ENCODE assay signal across 11 cellular contexts in genomic region chr12:117999806-118000205, GRCh38. TPM values are rescaled to one million over a fixed set of nuclear protein-coding genes. Genes with fewer than 3 reads are reported as not detected.
DNase-seq lines count a peak whose midpoint lies in the region; ATAC-seq, FAIRE-seq and TF ChIP-seq lines count a peak whose summit lies in the region.
"Not testable (repeated sequence)": the region's sequence is repeated elsewhere in the genome, so short reads cannot be mapped to it uniquely, and the experiment has no call there.
"Had no signal": no experiment of that assay in that cellular context is flagged by ENCODE, and none has a peak within 500 bp of the region (broad histone marks: within the 10 kb centered on the region; RNA-seq: fewer than 3 reads in every experiment).

No MANE protein-coding gene starts in this region.

- DNase-seq in T-helper 2 cell treated with Interferon-gamma antibody and Interleukin-4, amounts not matched to agents 5 μg/mL and 100 μg/mL, for 36 hours (ENCODE audit: low spot score), result peak; percentile 5
- peak; percentile 19 for DNase-seq in activated CD4-positive, alpha-beta T cell treated with anti-CD3 and anti-CD28 coated beads for 48 hours
- DNase-seq in activated T-cell treated with anti-CD3 and anti-CD28 coated beads for 24 hours (ENCODE audit: low read depth), result peak; percentile 1
- peak; percentile 16 for DNase-seq in activated naive CD4-positive, alpha-beta T cell treated with Interleukin-2 at 50 U/mL for 16 hours
- DNase-seq in K562 (ENCODE audit: extremely low read depth in 1 of 4, low spot score in 3 of 4); trophoblast cell: not testable (repeated sequence)
- DNase-seq in stimulated activated CD4-positive, alpha-beta T cell treated with anti-CD3 and anti-CD28 coated beads, Interleukin-2, amount 100 ng/mL, for 24 hours, result peak; percentile 6 to 20
- DNase-seq in stimulated activated naive CD8-positive, alpha-beta T cell treated with anti-CD3 and anti-CD28 coated beads, Interleukin-15, Interleukin-2, amounts not matched to agents 100 U/mL and 50 U/mL, for 24 hours, result peak; percentile 10

- not testable (repeated sequence) for H3K4ac ChIP-seq in trophoblast cell (ENCODE audit: low read depth, low read length)

- not testable (repeated sequence) for H2BK12ac ChIP-seq in trophoblast cell (ENCODE audit: low read length)

- H3K4me1 ChIP-seq in K562 (replicated peaks in 1 of 2; ENCODE audit: control insufficient read depth in 2 of 2, insufficient read depth in 2 of 2, low read length in 2 of 2); trophoblast cell (ENCODE audit: control insufficient read depth in 1 of 2, insufficient read depth in 2 of 2, low read length in 2 of 2): not testable (repeated sequence)

- not testable (repeated sequence) for TF ChIP-seq EP300 in K562 (IDR thresholded peaks at IDR 0.05; ENCODE audit: low read length)

- H3K4me1 Mint-ChIP-seq in T-helper 2 cell treated with Interferon-gamma antibody and Interleukin-4, amounts not matched to agents 5 μg/mL and 100 μg/mL, for 36 hours (ENCODE audit: low read depth), result not testable (repeated sequence)

- TF ChIP-seq POLR2A in K562 (conservative IDR thresholded peaks at IDR 0.05), result not testable (repeated sequence)

- H2AK5ac ChIP-seq in trophoblast cell (ENCODE audit: low read length), result not testable (repeated sequence)

- not testable (repeated sequence) for H2BK5ac ChIP-seq in trophoblast cell (ENCODE audit: low read depth, low read length, poor library complexity)

- not testable (repeated sequence) for TF ChIP-seq CTCF in K562 (IDR thresholded peaks at IDR 0.05 in 2 of 3, conservative IDR thresholded peaks at IDR 0.05 in 1 of 3; ENCODE audit: insufficient read depth in 2 of 3, low read depth in 1 of 3, low read length in 3 of 3)

- not testable (repeated sequence) for H3K4me3 Mint-ChIP-seq in T-helper 2 cell treated with Interferon-gamma antibody and Interleukin-4, amounts not matched to agents 5 μg/mL and 100 μg/mL, for 36 hours

- not testable (repeated sequence) for H3K36me3 Mint-ChIP-seq in T-helper 2 cell treated with Interferon-gamma antibody and Interleukin-4, amounts not matched to agents 5 μg/mL and 100 μg/mL, for 36 hours (ENCODE audit: low read depth)

- intact Hi-C loops in K562 (cut with micrococcal nuclease), result not testable (repeated sequence)

- not testable (repeated sequence) for H3K4me3 ChIP-seq in K562
- H3K4me3 ChIP-seq in trophoblast cell (ENCODE audit: low read depth, low read length), result peak overlapping the region; percentile 35

- H2AFZ ChIP-seq in K562 (ENCODE audit: low read depth, low read length), result peak overlapping the region; percentile 66; the same call in 1 of the 2 replicates
- H2AFZ ChIP-seq in trophoblast cell (ENCODE audit: insufficient read depth, low read length, poor library complexity), result not testable (repeated sequence)

- not testable (repeated sequence) for H4K12ac ChIP-seq in trophoblast cell (ENCODE audit: low read depth, low read length)

- H3K23ac ChIP-seq in trophoblast cell (ENCODE audit: low read length), result not testable (repeated sequence)

- H3K27me3 ChIP-seq in K562 (ENCODE audit: control insufficient read depth in 2 of 2, insufficient read depth in 2 of 2, low read length in 2 of 2); trophoblast cell (ENCODE audit: insufficient read depth, low read length): not testable (repeated sequence)

- TF ChIP-seq RAD21 in K562 (CRISPR knock-in tag; conservative IDR thresholded peaks at IDR 0.05 in 1 of 2, IDR thresholded peaks at IDR 0.05 in 1 of 2), result not testable (repeated sequence)

- not testable (repeated sequence) for H3K9me1 ChIP-seq in K562 (ENCODE audit: control insufficient read depth, insufficient read depth, low read length)

- H2BK120ac ChIP-seq in trophoblast cell (ENCODE audit: insufficient read depth, low read length, poor library complexity), result not testable (repeated sequence)

- H3K27ac ChIP-seq in K562 (ENCODE audit: extremely low read depth, low read depth, low read length); trophoblast cell (ENCODE audit: low read depth, low read length): not testable (repeated sequence)

- 0% methylated on average over 2 of the region's 2 CpGs for WGBS in K562 (ENCODE audit: insufficient coverage, low coverage, missing lambda C conversion rate)
- WGBS in trophoblast cell (ENCODE audit: extremely low coverage, insufficient coverage, insufficient read length), result no CpG with 5 or more reads among the region's 2 CpGs

- not testable (repeated sequence) for H3K18ac ChIP-seq in trophoblast cell (ENCODE audit: low read length)

- in situ Hi-C loops in K562 (cut with MboI), result not testable (repeated sequence)

- H3K14ac ChIP-seq in trophoblast cell (ENCODE audit: low read length), result not testable (repeated sequence)

- not testable (repeated sequence) for H3K27ac Mint-ChIP-seq in T-helper 2 cell treated with Interferon-gamma antibody and Interleukin-4, amounts not matched to agents 5 μg/mL and 100 μg/mL, for 36 hours

- H3K9ac ChIP-seq in K562 (ENCODE audit: insufficient read depth in 1 of 2, low read depth in 2 of 2, low read length in 2 of 2); trophoblast cell (ENCODE audit: low read length): not testable (repeated sequence)

- H4K8ac ChIP-seq in trophoblast cell (ENCODE audit: low read depth, low read length), result not testable (repeated sequence)

- not testable (repeated sequence) for FAIRE-seq in K562 (lab: Jason Lieb, UNC)

- CTCF ChIA-PET in K562 (lab: Yijun Ruan, JAX; ENCODE audit: low intra/inter-chr PET ratio), result not testable (repeated sequence)

- not testable (repeated sequence) for H4K20me1 ChIP-seq in K562 (replicated peaks; ENCODE audit: control insufficient read depth, insufficient read depth, low read length)

- H3K79me1 ChIP-seq in trophoblast cell (ENCODE audit: low read length), result not testable (repeated sequence)

- BruUV-seq in K562 (replicated peaks; lab: Mats Ljungman, UMichigan), result not testable (repeated sequence)

- H3K9me3 Mint-ChIP-seq in T-helper 2 cell treated with Interferon-gamma antibody and Interleukin-4, amounts not matched to agents 5 μg/mL and 100 μg/mL, for 36 hours, result not testable (repeated sequence)

- H3K9me3 ChIP-seq in K562 (replicated peaks; ENCODE audit: control insufficient read depth, insufficient read depth, low read depth, low read length); trophoblast cell (ENCODE audit: insufficient read depth, low read depth, low read length): not testable (repeated sequence)

- H3K27me3 Mint-ChIP-seq in T-helper 2 cell treated with Interferon-gamma antibody and Interleukin-4, amounts not matched to agents 5 μg/mL and 100 μg/mL, for 36 hours (ENCODE audit: low read depth), result not testable (repeated sequence)

- not testable (repeated sequence) for H3K79me2 ChIP-seq in K562 (ENCODE audit: control insufficient read depth, insufficient read depth, low read length); trophoblast cell (ENCODE audit: control insufficient read depth, insufficient read depth, low read length, poor library complexity)

- H4K91ac ChIP-seq in trophoblast cell (ENCODE audit: low read depth, low read length), result not testable (repeated sequence)

- POLR2A ChIA-PET in K562 (lab: Yijun Ruan, JAX), result interaction anchor here (1.1 kb wide), 1 partner anchor 14 kb away, joined by 3 read pairs; no protein-coding TSS in a partner anchor

- H3K4me2 ChIP-seq in K562 (ENCODE audit: insufficient read depth, low read length); trophoblast cell (ENCODE audit: low read length): not testable (repeated sequence)

- not testable (repeated sequence) for H3K36me3 ChIP-seq in K562 (ENCODE audit: control insufficient read depth, insufficient read depth, low read length); trophoblast cell (ENCODE audit: control insufficient read depth in 1 of 2, insufficient read depth in 2 of 2, low read length in 2 of 2)

- not testable (repeated sequence) for ATAC-seq in K562
- ATAC-seq in stimulated activated naive CD8-positive, alpha-beta T cell treated with anti-CD3 and anti-CD28 coated beads, Interleukin-15, Interleukin-2, amounts not matched to agents 100 U/mL and 50 U/mL, for 24 hours, result peak; percentile 9

RNA-seq across cellular contexts. Expression of gene RFC5, which starts 16.7 kb away (rescaled TPM):
- 115 and 120 TPM in 2 replicates for total RNA-seq in K562 (2011; cell fraction: chromatin; rRNA removed; ENCODE audit: low replicate concordance)
- total RNA-seq in K562 (2011; cell fraction: nucleolus; rRNA removed), result 65.7 and 71.2 TPM in 2 replicates
- 72.1 and 77.7 TPM in 2 replicates for total RNA-seq in K562 (2011; cell fraction: nucleoplasm; rRNA removed)
- total RNA-seq in K562 (2014; rRNA removed) (85.3 and 91.1 TPM in 2 replicates), K562 (2014; rRNA removed; fragmentation: Illumina TruSeq; extraction: Trizol) (92.6 and 92.7 TPM in 2 replicates), K562 (2015; rRNA removed; fragmentation: Illumina TruSeq; extraction: Trizol) (86.3 and 90.2 TPM in 2 replicates), K562 (2021) (61.8 and 67.5 TPM in 2 replicates)
- polyA plus RNA-seq in K562 (2011; rRNA removed) (80.3 and 110 TPM in 2 replicates), K562 (2014; fragmentation: Illumina TruSeq; extraction: Trizol) (105 and 107 TPM in 2 replicates), K562 (2014; fragmentation: Nextera tagmentation; extraction: Ambion mirVana) (100 to 1,000 TPM; 180 to 189 TPM), K562 (2014; rRNA removed) (92.9 and 105 TPM in 2 replicates)
- 75.8 and 83.5 TPM in 2 replicates for polyA plus RNA-seq in K562 (2011; cell fraction: cytosol; rRNA removed)
- polyA plus RNA-seq in K562 (2011; cell fraction: nucleus; rRNA removed), result 82.7 and 100 TPM in 2 replicates
- polyA plus RNA-seq in K562 (2012), result 54.6 and 62.9 TPM in 2 replicates
- polyA minus RNA-seq in K562 (2011; rRNA and poly(A)+ RNA removed), result 99.3 and 125 TPM in 2 replicates
- 42.2 and 55.9 TPM in 2 replicates for polyA minus RNA-seq in K562 (2011; cell fraction: cytosol; rRNA and poly(A)+ RNA removed)
- 29.5 and 37.5 TPM in 2 replicates for polyA minus RNA-seq in K562 (2011; cell fraction: nucleus; rRNA and poly(A)+ RNA removed)
- 20.0 and 22.8 TPM in 2 replicates for polyA plus RNA-seq in trophoblast cell (2013)

RNA-seq across cellular contexts. Expression of gene KSR2, which starts 31.0 kb away (rescaled TPM):
- total RNA-seq in K562 (2011; cell fraction: chromatin; rRNA removed; ENCODE audit: low replicate concordance), result not detected in 2 replicates
- under 0.01 TPM in 1 of 2 replicates, not detected in the other for total RNA-seq in K562 (2011; cell fraction: nucleolus; rRNA removed)
- total RNA-seq in K562 (2011; cell fraction: nucleoplasm; rRNA removed), result under 0.01 TPM in 1 of 2 replicates, not detected in the other
- total RNA-seq in K562 (2014; rRNA removed) (not detected in 2 replicates), K562 (2014; rRNA removed; fragmentation: Illumina TruSeq; extraction: Trizol) (not detected in 2 replicates), K562 (2015; rRNA removed; fragmentation: Illumina TruSeq; extraction: Trizol) (not detected in 2 replicates), K562 (2021) (not detected in 2 replicates)
- polyA plus RNA-seq in K562 (2011; rRNA removed) (not detected in 2 replicates), K562 (2014; fragmentation: Illumina TruSeq; extraction: Trizol) (not detected in 2 replicates), K562 (2014; fragmentation: Nextera tagmentation; extraction: Ambion mirVana) (not detected), K562 (2014; rRNA removed) (not detected in 2 replicates)
- polyA plus RNA-seq in K562 (2011; cell fraction: cytosol; rRNA removed), result not detected in 2 replicates
- polyA plus RNA-seq in K562 (2011; cell fraction: nucleus; rRNA removed), result not detected in 2 replicates
- under 0.01 TPM in 1 of 2 replicates, not detected in the other for polyA plus RNA-seq in K562 (2012)
- not detected in 2 replicates for polyA minus RNA-seq in K562 (2011; rRNA and poly(A)+ RNA removed)
- not detected in 2 replicates for polyA minus RNA-seq in K562 (2011; cell fraction: cytosol; rRNA and poly(A)+ RNA removed)
- polyA minus RNA-seq in K562 (2011; cell fraction: nucleus; rRNA and poly(A)+ RNA removed), result not detected in 2 replicates
- 0.03 and 0.04 TPM in 2 replicates for polyA plus RNA-seq in trophoblast cell (2013)
- total RNA-seq: A673, G401 had no signal
- polyA plus RNA-seq: BJ had no signal
